1 cellular context compared by ENCODE assay signal in the genomic region with DNA sequence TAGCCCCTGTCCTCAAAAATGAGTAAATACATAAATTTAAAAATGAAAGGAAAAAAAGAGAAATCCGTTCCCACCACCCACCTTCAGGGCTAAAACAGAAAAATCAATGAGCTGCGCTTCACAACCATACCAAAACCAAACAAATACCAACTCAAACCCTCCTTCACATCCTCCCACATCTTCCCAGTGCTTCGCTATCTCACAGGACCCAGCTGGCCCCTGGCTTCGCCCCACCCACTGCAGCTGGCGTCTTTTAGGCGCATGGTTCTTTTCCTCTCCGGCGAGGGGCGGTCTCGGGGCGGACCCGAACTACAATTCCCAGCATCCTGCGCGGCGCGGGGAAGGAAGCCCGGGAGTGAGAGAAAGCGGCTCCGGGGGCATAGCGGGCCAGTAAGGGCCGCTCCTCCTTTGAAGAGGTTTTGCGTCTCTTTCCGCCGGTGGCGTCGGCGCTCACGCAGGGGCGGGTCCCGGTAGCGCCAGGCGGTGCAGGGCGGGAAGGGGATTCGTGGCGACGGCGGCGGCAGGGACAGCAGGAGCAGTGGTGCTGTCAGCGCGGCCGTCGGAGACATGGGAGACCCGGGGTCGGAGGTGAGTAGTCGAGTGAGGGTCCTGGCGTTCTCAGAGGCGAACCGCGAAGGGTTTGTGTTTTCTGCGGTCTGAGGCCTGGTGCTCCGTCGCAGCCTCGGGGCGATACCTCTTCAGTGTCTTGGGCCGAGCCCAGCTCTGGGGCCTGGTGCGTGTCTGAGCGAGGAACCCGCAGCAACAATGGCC.
TF ChIP-seq lines count a peak whose summit lies in the region.

A gene with protein sequence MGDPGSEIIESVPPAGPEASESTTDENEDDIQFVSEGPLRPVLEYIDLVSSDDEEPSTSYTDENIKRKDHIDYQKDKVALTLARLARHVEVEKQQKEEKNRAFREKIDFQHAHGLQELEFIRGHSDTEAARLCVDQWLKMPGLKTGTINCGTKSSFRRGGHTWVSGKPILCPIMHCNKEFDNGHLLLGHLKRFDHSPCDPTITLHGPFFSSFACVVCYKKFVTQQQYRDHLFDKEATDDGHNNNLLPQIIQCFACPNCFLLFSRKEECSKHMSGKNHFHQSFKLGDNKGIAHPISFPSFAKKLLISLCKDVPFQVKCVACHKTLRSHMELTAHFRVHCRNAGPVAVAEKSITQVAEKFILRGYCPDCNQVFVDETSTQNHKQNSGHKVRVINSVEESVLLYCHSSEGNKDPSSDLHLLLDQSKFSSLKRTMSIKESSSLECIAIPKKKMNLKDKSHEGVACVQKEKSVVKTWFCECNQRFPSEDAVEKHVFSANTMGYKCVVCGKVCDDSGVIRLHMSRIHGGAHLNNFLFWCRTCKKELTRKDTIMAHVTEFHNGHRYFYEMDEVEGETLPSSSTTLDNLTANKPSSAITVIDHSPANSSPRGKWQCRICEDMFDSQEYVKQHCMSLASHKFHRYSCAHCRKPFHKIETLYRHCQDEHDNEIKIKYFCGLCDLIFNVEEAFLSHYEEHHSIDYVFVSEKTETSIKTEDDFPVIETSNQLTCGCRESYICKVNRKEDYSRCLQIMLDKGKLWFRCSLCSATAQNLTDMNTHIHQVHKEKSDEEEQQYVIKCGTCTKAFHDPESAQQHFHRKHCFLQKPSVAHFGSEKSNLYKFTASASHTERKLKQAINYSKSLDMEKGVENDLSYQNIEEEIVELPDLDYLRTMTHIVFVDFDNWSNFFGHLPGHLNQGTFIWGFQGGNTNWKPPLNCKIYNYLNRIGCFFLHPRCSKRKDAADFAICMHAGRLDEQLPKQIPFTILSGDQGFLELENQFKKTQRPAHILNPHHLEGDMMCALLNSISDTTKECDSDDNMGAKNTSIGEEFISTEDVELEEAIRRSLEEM (plus strand): TSS at position 502 of the 771 bp plus-strand sequence. CDS start 66 bp downstream, at position 568.

TF ChIP-seq in HepG2, 621 proteins besides CTCF, POLR2A, EP300 and RAD21 (continued from another document and continues in another):
- peak; percentile 59; the same call in 1 of the 2 replicates for TF ChIP-seq ZNF264 (CRISPR knock-in tag; IDR thresholded peaks at IDR 0.05)
- no peak; the same call in 1 of the 2 replicates for TF ChIP-seq ZNF558 (CRISPR knock-in tag; IDR thresholded peaks at IDR 0.05; ENCODE audit: borderline replicate concordance)
- TF ChIP-seq ZFP62 (CRISPR knock-in tag; IDR thresholded peaks at IDR 0.05), result no peak
- peak; percentile 73; the same call in 1 of the 2 replicates for TF ChIP-seq ZNF616 (CRISPR knock-in tag; IDR thresholded peaks at IDR 0.05; ENCODE audit: low read depth)
- no peak for TF ChIP-seq NCOA5 (CRISPR knock-in tag; IDR thresholded peaks at IDR 0.05)
- peak; percentile 89; the same call in 1 of the 2 replicates for TF ChIP-seq ZNF788 (CRISPR knock-in tag; IDR thresholded peaks at IDR 0.05; ENCODE audit: borderline replicate concordance)
- peak; percentile 79 for TF ChIP-seq MXD4 (CRISPR knock-in tag; IDR thresholded peaks at IDR 0.05)
- no peak for TF ChIP-seq SP140L (CRISPR knock-in tag; IDR thresholded peaks at IDR 0.05; ENCODE audit: borderline replicate concordance)
- TF ChIP-seq U2AF1 (optimal IDR thresholded peaks at IDR 0.05; ENCODE audit: low read depth, low read length), result no peak
- TF ChIP-seq SSRP1 (CRISPR knock-in tag; IDR thresholded peaks at IDR 0.05), result no peak
- peak; percentile 72; the same call in 1 of the 2 replicates for TF ChIP-seq KLF9 (CRISPR knock-in tag; IDR thresholded peaks at IDR 0.05; ENCODE audit: low read depth)
- TF ChIP-seq, protein P1, sequence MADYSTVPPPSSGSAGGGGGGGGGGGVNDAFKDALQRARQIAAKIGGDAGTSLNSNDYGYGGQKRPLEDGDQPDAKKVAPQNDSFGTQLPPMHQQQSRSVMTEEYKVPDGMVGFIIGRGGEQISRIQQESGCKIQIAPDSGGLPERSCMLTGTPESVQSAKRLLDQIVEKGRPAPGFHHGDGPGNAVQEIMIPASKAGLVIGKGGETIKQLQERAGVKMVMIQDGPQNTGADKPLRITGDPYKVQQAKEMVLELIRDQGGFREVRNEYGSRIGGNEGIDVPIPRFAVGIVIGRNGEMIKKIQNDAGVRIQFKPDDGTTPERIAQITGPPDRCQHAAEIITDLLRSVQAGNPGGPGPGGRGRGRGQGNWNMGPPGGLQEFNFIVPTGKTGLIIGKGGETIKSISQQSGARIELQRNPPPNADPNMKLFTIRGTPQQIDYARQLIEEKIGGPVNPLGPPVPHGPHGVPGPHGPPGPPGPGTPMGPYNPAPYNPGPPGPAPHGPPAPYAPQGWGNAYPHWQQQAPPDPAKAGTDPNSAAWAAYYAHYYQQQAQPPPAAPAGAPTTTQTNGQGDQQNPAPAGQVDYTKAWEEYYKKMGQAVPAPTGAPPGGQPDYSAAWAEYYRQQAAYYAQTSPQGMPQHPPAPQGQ (CRISPR knock-in tag; IDR thresholded peaks at IDR 0.05; ENCODE audit: borderline replicate concordance), result no peak; the same call in 1 of the 2 replicates
- TF ChIP-seq CHCHD3 (CRISPR knock-in tag; IDR thresholded peaks at IDR 0.05), result no peak
- TF ChIP-seq, protein P2, sequence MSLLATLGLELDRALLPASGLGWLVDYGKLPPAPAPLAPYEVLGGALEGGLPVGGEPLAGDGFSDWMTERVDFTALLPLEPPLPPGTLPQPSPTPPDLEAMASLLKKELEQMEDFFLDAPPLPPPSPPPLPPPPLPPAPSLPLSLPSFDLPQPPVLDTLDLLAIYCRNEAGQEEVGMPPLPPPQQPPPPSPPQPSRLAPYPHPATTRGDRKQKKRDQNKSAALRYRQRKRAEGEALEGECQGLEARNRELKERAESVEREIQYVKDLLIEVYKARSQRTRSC (CRISPR knock-in tag; IDR thresholded peaks at IDR 0.05; ENCODE audit: low read depth), result no peak
- TF ChIP-seq MLLT10 (CRISPR knock-in tag; IDR thresholded peaks at IDR 0.05), result no peak
- TF ChIP-seq, protein P3, sequence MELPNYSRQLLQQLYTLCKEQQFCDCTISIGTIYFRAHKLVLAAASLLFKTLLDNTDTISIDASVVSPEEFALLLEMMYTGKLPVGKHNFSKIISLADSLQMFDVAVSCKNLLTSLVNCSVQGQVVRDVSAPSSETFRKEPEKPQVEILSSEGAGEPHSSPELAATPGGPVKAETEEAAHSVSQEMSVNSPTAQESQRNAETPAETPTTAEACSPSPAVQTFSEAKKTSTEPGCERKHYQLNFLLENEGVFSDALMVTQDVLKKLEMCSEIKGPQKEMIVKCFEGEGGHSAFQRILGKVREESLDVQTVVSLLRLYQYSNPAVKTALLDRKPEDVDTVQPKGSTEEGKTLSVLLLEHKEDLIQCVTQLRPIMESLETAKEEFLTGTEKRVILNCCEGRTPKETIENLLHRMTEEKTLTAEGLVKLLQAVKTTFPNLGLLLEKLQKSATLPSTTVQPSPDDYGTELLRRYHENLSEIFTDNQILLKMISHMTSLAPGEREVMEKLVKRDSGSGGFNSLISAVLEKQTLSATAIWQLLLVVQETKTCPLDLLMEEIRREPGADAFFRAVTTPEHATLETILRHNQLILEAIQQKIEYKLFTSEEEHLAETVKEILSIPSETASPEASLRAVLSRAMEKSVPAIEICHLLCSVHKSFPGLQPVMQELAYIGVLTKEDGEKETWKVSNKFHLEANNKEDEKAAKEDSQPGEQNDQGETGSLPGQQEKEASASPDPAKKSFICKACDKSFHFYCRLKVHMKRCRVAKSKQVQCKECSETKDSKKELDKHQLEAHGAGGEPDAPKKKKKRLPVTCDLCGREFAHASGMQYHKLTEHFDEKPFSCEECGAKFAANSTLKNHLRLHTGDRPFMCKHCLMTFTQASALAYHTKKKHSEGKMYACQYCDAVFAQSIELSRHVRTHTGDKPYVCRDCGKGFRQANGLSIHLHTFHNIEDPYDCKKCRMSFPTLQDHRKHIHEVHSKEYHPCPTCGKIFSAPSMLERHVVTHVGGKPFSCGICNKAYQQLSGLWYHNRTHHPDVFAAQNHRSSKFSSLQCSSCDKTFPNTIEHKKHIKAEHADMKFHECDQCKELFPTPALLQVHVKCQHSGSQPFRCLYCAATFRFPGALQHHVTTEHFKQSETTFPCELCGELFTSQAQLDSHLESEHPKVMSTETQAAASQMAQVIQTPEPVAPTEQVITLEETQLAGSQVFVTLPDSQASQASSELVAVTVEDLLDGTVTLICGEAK (IDR thresholded peaks at IDR 0.05), result no peak
- TF ChIP-seq, protein P3 (CRISPR knock-in tag; IDR thresholded peaks at IDR 0.05), result peak; percentile 85
- peak; percentile 82 for TF ChIP-seq FOXK1 (CRISPR knock-in tag; IDR thresholded peaks at IDR 0.05; ENCODE audit: borderline replicate concordance, low read depth)
- TF ChIP-seq, protein P4, sequence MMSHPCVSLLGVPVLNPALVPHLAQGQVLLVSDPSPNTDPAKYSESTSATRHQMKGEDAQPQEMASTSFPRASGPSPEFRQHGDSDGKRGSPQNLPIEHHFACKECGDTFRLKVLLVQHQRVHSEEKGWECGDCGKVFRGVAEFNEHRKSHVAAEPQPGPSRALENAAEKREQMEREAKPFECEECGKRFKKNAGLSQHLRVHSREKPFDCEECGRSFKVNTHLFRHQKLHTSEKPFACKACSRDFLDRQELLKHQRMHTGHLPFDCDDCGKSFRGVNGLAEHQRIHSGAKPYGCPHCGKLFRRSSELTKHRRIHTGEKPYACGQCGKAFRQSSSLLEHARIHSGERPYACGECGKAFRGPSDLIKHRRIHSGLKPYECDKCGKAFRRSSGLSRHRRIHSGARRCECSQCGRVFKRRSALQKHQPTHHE (CRISPR knock-in tag; IDR thresholded peaks at IDR 0.05; ENCODE audit: borderline replicate concordance), result peak; percentile 81; the same call in 1 of the 2 replicates
- TF ChIP-seq ZNF10 (CRISPR knock-in tag; IDR thresholded peaks at IDR 0.05; ENCODE audit: borderline replicate concordance, low read depth), result no peak
- TF ChIP-seq IRF2 (CRISPR knock-in tag; IDR thresholded peaks at IDR 0.05), result peak; percentile 96
- TF ChIP-seq TBX3 (IDR thresholded peaks at IDR 0.05; ENCODE audit: borderline replicate concordance), result peak; percentile 50; the same call in 1 of the 2 replicates
- TF ChIP-seq ZNF484 (CRISPR knock-in tag; IDR thresholded peaks at IDR 0.05; ENCODE audit: borderline replicate concordance, low read depth), result no peak; the same call in 1 of the 2 replicates
- TF ChIP-seq ZNF430 (CRISPR knock-in tag; IDR thresholded peaks at IDR 0.05), result peak; percentile 95
- TF ChIP-seq IKZF1 (IDR thresholded peaks at IDR 0.05), result no peak
- peak; percentile 91 for TF ChIP-seq ZNF350 (CRISPR knock-in tag; IDR thresholded peaks at IDR 0.05; ENCODE audit: borderline replicate concordance, low read depth)
- peak; percentile 67 for TF ChIP-seq HOXA5 (CRISPR knock-in tag; IDR thresholded peaks at IDR 0.05)
- TF ChIP-seq ZNF160 (CRISPR knock-in tag; IDR thresholded peaks at IDR 0.05), result peak; percentile 79; the same call in 1 of the 2 replicates
- TF ChIP-seq RBM22 (optimal IDR thresholded peaks at IDR 0.05; ENCODE audit: low read length), result peak; percentile 26
- TF ChIP-seq KMT2A (CRISPR knock-in tag; IDR thresholded peaks at IDR 0.05), result peak; percentile 94
- TF ChIP-seq HMGA1 (CRISPR knock-in tag; conservative IDR thresholded peaks at IDR 0.05), result no peak
- TF ChIP-seq ZIK1 (CRISPR knock-in tag; IDR thresholded peaks at IDR 0.05; ENCODE audit: borderline replicate concordance, low read depth), result peak; percentile 73; the same call in 1 of the 2 replicates
- peak; percentile 87 for TF ChIP-seq SP4 (CRISPR knock-in tag; IDR thresholded peaks at IDR 0.05)
- TF ChIP-seq NR2C2 (CRISPR knock-in tag; IDR thresholded peaks at IDR 0.05; ENCODE audit: borderline replicate concordance), result peak; percentile 98
- TF ChIP-seq, protein P5, sequence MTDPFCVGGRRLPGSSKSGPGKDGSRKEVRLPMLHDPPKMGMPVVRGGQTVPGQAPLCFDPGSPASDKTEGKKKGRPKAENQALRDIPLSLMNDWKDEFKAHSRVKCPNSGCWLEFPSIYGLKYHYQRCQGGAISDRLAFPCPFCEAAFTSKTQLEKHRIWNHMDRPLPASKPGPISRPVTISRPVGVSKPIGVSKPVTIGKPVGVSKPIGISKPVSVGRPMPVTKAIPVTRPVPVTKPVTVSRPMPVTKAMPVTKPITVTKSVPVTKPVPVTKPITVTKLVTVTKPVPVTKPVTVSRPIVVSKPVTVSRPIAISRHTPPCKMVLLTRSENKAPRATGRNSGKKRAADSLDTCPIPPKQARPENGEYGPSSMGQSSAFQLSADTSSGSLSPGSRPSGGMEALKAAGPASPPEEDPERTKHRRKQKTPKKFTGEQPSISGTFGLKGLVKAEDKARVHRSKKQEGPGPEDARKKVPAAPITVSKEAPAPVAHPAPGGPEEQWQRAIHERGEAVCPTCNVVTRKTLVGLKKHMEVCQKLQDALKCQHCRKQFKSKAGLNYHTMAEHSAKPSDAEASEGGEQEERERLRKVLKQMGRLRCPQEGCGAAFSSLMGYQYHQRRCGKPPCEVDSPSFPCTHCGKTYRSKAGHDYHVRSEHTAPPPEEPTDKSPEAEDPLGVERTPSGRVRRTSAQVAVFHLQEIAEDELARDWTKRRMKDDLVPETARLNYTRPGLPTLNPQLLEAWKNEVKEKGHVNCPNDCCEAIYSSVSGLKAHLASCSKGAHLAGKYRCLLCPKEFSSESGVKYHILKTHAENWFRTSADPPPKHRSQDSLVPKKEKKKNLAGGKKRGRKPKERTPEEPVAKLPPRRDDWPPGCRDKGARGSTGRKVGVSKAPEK (CRISPR knock-in tag; IDR thresholded peaks at IDR 0.05; ENCODE audit: borderline replicate concordance), result no peak
- TF ChIP-seq, protein P6, sequence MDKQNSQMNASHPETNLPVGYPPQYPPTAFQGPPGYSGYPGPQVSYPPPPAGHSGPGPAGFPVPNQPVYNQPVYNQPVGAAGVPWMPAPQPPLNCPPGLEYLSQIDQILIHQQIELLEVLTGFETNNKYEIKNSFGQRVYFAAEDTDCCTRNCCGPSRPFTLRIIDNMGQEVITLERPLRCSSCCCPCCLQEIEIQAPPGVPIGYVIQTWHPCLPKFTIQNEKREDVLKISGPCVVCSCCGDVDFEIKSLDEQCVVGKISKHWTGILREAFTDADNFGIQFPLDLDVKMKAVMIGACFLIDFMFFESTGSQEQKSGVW (CRISPR knock-in tag; IDR thresholded peaks at IDR 0.05; ENCODE audit: borderline replicate concordance), result no peak
- no peak for TF ChIP-seq ZNF260 (CRISPR knock-in tag; IDR thresholded peaks at IDR 0.05; ENCODE audit: borderline replicate concordance, low read depth)
